In genomic region chr7:73577627-73578341, GRCh38 we compare ENCODE assay signal across 8 cellular contexts. TPM values are rescaled to one million over a fixed set of nuclear protein-coding genes. Genes with fewer than 3 reads are reported as not detected.
DNase-seq lines count a peak whose midpoint lies in the region; ATAC-seq, FAIRE-seq and TF ChIP-seq lines count a peak whose summit lies in the region.

No MANE protein-coding gene starts in this region.

- peaks cover 35% of the 10 kb centered on the region for H3K79me2 ChIP-seq in KMS-11 (ENCODE audit: insufficient read depth, low read depth)

- peak overlapping the region; percentile 93 for H3K9ac ChIP-seq in BLaER1
- H3K9ac ChIP-seq in KMS-11, result peak overlapping the region; percentile 99
- H3K9ac ChIP-seq in liver (ENCODE audit: low read depth in 1 of 2, low read length in 2 of 2), result peak overlapping the region; percentile 86 to 87

- no peak for TF ChIP-seq RAD21 in liver (IDR thresholded peaks at IDR 0.05)

- H3K9me3 ChIP-seq in BLaER1 (no peaks in the 10 kb centered on the region), liver (ENCODE audit: control insufficient read depth in 4 of 4, low read length in 3 of 4) (no peaks in the 10 kb centered on the region), upper lobe of left lung (no peaks in the 10 kb centered on the region)

- H3K4me1 ChIP-seq in BLaER1 (peaks cover 48% of the 10 kb centered on the region), KMS-11 (ENCODE audit: low read depth, poor library complexity, severe bottlenecking) (peaks cover 25% of the 10 kb centered on the region), liver (ENCODE audit: control insufficient read depth in 4 of 4, insufficient read depth in 4 of 4, low read length in 3 of 4) (peaks cover 1 to 10% (median 7%) of the 10 kb centered on the region in 4 donors), upper lobe of left lung (peaks cover 22 to 45% (median 34%) of the 10 kb centered on the region in 4 donors)

- H3K27me3 ChIP-seq in BLaER1 (no peaks in the 10 kb centered on the region), KMS-11 (ENCODE audit: insufficient read depth, low read depth) (no peaks in the 10 kb centered on the region), brain microvascular endothelial cell (replicated peaks) (no peaks in the 10 kb centered on the region), liver (ENCODE audit: control insufficient read depth in 4 of 4, insufficient read depth in 4 of 4, low read length in 3 of 4) (no peaks in the 10 kb centered on the region), upper lobe of left lung (no peaks in the 10 kb centered on the region)

- in situ Hi-C loops in brain microvascular endothelial cell (cut with HindIII; ENCODE audit: low pct_ligation_motif_present, low sequenced_read_pairs), result no loop called here

- peak overlapping the region; percentile 87 for H3K4me3 ChIP-seq in BLaER1
- H3K4me3 ChIP-seq in KMS-11 (IDR thresholded peaks at IDR 0.05; ENCODE audit: insufficient read depth, low read depth, low read length), result no peak overlapping the region
- peak overlapping the region; percentile 90 for H3K4me3 ChIP-seq in brain microvascular endothelial cell (ENCODE audit: low read depth, low read length)
- H3K4me3 ChIP-seq in liver (ENCODE audit: low read depth in 1 of 3, low read length in 3 of 3), result peak overlapping the region; percentile 68 to 93 (median 91)
- peak overlapping the region; percentile 81 to 99 (median 90) for H3K4me3 ChIP-seq in upper lobe of left lung

- no peak for DNase-seq in brain microvascular endothelial cell
- DNase-seq in upper lobe of left lung, result peak in 1 of 2 donors; percentile 28
- no peak for DNase-seq in urothelium cell line (ENCODE audit: low spot score)
- DNase-seq in stimulated activated CD4-positive, alpha-beta T cell treated with anti-CD3 and anti-CD28 coated beads, Interleukin-4, amount 100 ng/mL, for 1 hour, result no peak

- H3K4me2 ChIP-seq in BLaER1 (peak overlapping the region; percentile 98), KMS-11 (peak overlapping the region; percentile 70)

- no peak for TF ChIP-seq CTCF in KMS-11 (conservative IDR thresholded peaks at IDR 0.05; ENCODE audit: low read depth, low read length)
- no peak for TF ChIP-seq CTCF in brain microvascular endothelial cell (IDR thresholded peaks at IDR 0.05; ENCODE audit: low read depth, low read length, missing control alignments)
- TF ChIP-seq CTCF in liver (IDR thresholded peaks at IDR 0.05; ENCODE audit: low read depth, low read length, missing input control), result no peak
- no peak for TF ChIP-seq CTCF in upper lobe of left lung (IDR thresholded peaks at IDR 0.05)

- peak; percentile 23 for ATAC-seq in GM19455 (IDR thresholded peaks at IDR 0.05; ENCODE audit: unreplicated experiment)
- ATAC-seq in upper lobe of left lung (ENCODE audit: low FRiP score in 2 of 2), result peak in 1 of 2 donors; percentile 22

- WGBS in liver, result 14% methylated on average over 32 of the region's 32 CpGs
- WGBS in upper lobe of left lung, 2 donors, result 18 to 21% methylated on average over 21 to 25 of the region's 32 CpGs

- no peak for TF ChIP-seq POLR2A in upper lobe of left lung (IDR thresholded peaks at IDR 0.05)

- FAIRE-seq in urothelium cell line (lab: Jason Lieb, UNC), result no peak

- peaks cover 37% of the 10 kb centered on the region for H3K36me3 ChIP-seq in BLaER1
- H3K36me3 ChIP-seq in KMS-11 (ENCODE audit: insufficient read depth), result peaks cover 15% of the 10 kb centered on the region; the same call in 1 of the 2 replicates
- H3K36me3 ChIP-seq in brain microvascular endothelial cell (replicated peaks), result peaks cover 26% of the 10 kb centered on the region
- peaks cover 0 to 18% (median 14%) of the 10 kb centered on the region in 4 donors for H3K36me3 ChIP-seq in liver (ENCODE audit: control insufficient read depth in 4 of 4, insufficient read depth in 3 of 4, low read depth in 1 of 4, low read length in 3 of 4)
- peaks cover 12 to 22% (median 18%) of the 10 kb centered on the region in 4 donors for H3K36me3 ChIP-seq in upper lobe of left lung

- peak overlapping the region; percentile 72 for H2AFZ ChIP-seq in KMS-11 (ENCODE audit: low read depth)

- peak overlapping the region; percentile 96 for H3K27ac ChIP-seq in BLaER1
- H3K27ac ChIP-seq in KMS-11, result peak overlapping the region; percentile 78
- H3K27ac ChIP-seq in brain microvascular endothelial cell, result peak overlapping the region; percentile 95
- peak overlapping the region; percentile 84 to 89 for H3K27ac ChIP-seq in liver (ENCODE audit: low read depth in 1 of 2, low read length in 2 of 2)
- peak overlapping the region; percentile 87 to 94 (median 89) for H3K27ac ChIP-seq in upper lobe of left lung

- TF ChIP-seq EP300 in upper lobe of left lung (IDR thresholded peaks at IDR 0.05), result no peak

- H4K20me1 ChIP-seq in BLaER1 (peaks cover 47% of the 10 kb centered on the region), KMS-11 (ENCODE audit: insufficient read depth) (no peaks in the 10 kb centered on the region)

TF ChIP-seq in liver, 16 proteins besides CTCF, POLR2A, EP300 and RAD21:
- no peak for TF ChIP-seq YY1 (IDR thresholded peaks at IDR 0.05)
- no peak for TF ChIP-seq MAX (IDR thresholded peaks at IDR 0.05)
- no peak for TF ChIP-seq RXRA (IDR thresholded peaks at IDR 0.05)
- no peak for TF ChIP-seq NR2F2 (IDR thresholded peaks at IDR 0.05)
- no peak for TF ChIP-seq HNF4A (conservative IDR thresholded peaks at IDR 0.05)
- no peak for TF ChIP-seq FOXA2 (IDR thresholded peaks at IDR 0.05)
- no peak for TF ChIP-seq FOXA1 (IDR thresholded peaks at IDR 0.05)
- no peak for TF ChIP-seq ATF3 (IDR thresholded peaks at IDR 0.05)
- TF ChIP-seq REST (IDR thresholded peaks at IDR 0.05), result no peak
- TF ChIP-seq SP1 (IDR thresholded peaks at IDR 0.05), result no peak
- TF ChIP-seq EGR1 (IDR thresholded peaks at IDR 0.05; ENCODE audit: low read depth in 2 of 2), result no peak
- TF ChIP-seq HNF4G (IDR thresholded peaks at IDR 0.05), result no peak
- TF ChIP-seq GABPA (IDR thresholded peaks at IDR 0.05 in 1 of 2, conservative IDR thresholded peaks at IDR 0.05 in 1 of 2), result no peak
- no peak for TF ChIP-seq JUND (IDR thresholded peaks at IDR 0.05)
- no peak for TF ChIP-seq ZBTB33 (IDR thresholded peaks at IDR 0.05)
- no peak for TF ChIP-seq TAF1 (conservative IDR thresholded peaks at IDR 0.05)

RNA-seq across cellular contexts. Expression of gene TBL2, which starts 0.6 kb away (rescaled TPM):
- total RNA-seq in liver (10 to 100 TPM; 16.5 to 36.6 TPM), upper lobe of left lung (10 to 100 TPM; 15.7 to 52.9 (median 30.7) TPM)
- 10 to 100 TPM; 10.9 to 21.5 TPM for polyA plus RNA-seq in liver

RNA-seq across cellular contexts. Expression of gene BCL7B, which starts 20.3 kb away (rescaled TPM):
- total RNA-seq in liver, result 10 to 100 TPM; 13.2 to 15.5 TPM
- polyA plus RNA-seq in liver, result 10 to 100 TPM; 27.0 to 27.5 TPM
- 10 to 100 TPM; 50.3 to 95.9 (median 62.5) TPM for total RNA-seq in upper lobe of left lung

RNA-seq across cellular contexts. Expression of gene MLXIPL, which starts 46.5 kb away (rescaled TPM):
- total RNA-seq in liver, result 100 to 1,000 TPM in 1 of 2 donors, 10 to 100 TPM in 1; 50.3 to 384 TPM
- polyA plus RNA-seq in liver, result 100 to 1,000 TPM; 148 to 316 TPM
- total RNA-seq in upper lobe of left lung, result 10 to 100 TPM in 5 of 6 donors, 1 to 10 TPM in 1; 8.1 to 39.8 (median 14.4) TPM

RNA-seq across cellular contexts. Expression of gene BAZ1B, which starts 55.7 kb away (rescaled TPM):
- total RNA-seq in liver (10 to 100 TPM; 30.7 to 31.3 TPM), upper lobe of left lung (10 to 100 TPM; 45.8 to 71.4 (median 56.0) TPM)
- polyA plus RNA-seq in liver, result 10 to 100 TPM in 1 of 2 donors, 1 to 10 TPM in 1; 8.6 to 12.3 TPM
